ENCODE assay signal across 14 cellular contexts in genomic region chr9:127167560-127168326, GRCh38. TPM values are rescaled to one million over a fixed set of nuclear protein-coding genes. Genes with fewer than 3 reads are reported as not detected.
"Had no signal": no experiment of that assay in that cellular context is flagged by ENCODE, and none has a peak within 500 bp of the region (broad histone marks: within the 10 kb centered on the region; RNA-seq: fewer than 3 reads in every experiment).

No MANE protein-coding gene starts in this region.

- H3K4me3 Mint-ChIP-seq: activated CD8-positive, alpha-beta T cell treated with anti-CD3 and anti-CD28 coated beads for 36 hours; activated naive CD8-positive, alpha-beta T cell treated with anti-CD3 and anti-CD28 coated beads, Interleukin-2, amount 50 U/mL, for 24 hours; activated T-helper 1 cell treated with anti-CD3 and anti-CD28 coated beads, Interleukin-12 subunit alpha, Interleukin-12 subunit beta, Interleukin-2, Interleukin-4 antibody, amounts not matched to agents 30 ng/mL and 10 ng/mL and 1 ng/mL, durations not matched to agents 14 hours and 24 hours and 36 hours; nephron had no signal

- H3K36me3 ChIP-seq: breast epithelium, right lobe of liver had no signal

- H3K4me1 ChIP-seq: breast epithelium, psoas muscle, right lobe of liver had no signal

- H3K9me3 Mint-ChIP-seq: activated CD8-positive, alpha-beta T cell treated with anti-CD3 and anti-CD28 coated beads for 36 hours; activated naive CD8-positive, alpha-beta T cell treated with anti-CD3 and anti-CD28 coated beads, Interleukin-2, amount 50 U/mL, for 24 hours; activated T-helper 1 cell treated with anti-CD3 and anti-CD28 coated beads, Interleukin-12 subunit alpha, Interleukin-12 subunit beta, Interleukin-2, Interleukin-4 antibody, amounts not matched to agents 30 ng/mL and 10 ng/mL and 1 ng/mL, durations not matched to agents 14 hours and 24 hours and 36 hours; nephron had no signal

- H3K27ac ChIP-seq: breast epithelium, psoas muscle, right lobe of liver had no signal

- H3K4me3 ChIP-seq: breast epithelium, psoas muscle, right lobe of liver had no signal

- DNase-seq: activated CD4-positive, alpha-beta T cell treated with anti-CD3 and anti-CD28 coated beads for 1 hour; activated CD8-positive, alpha-beta T cell treated with anti-CD3 and anti-CD28 coated beads for 36 hours; activated naive CD8-positive, alpha-beta T cell treated with anti-CD3 and anti-CD28 coated beads, Interleukin-2, amount 50 U/mL, for 24 hours; cerebellar nuclear complex; effector CD8-positive, alpha-beta T cell; foreskin fibroblast; glutamatergic neuron; mesendoderm; occipital lobe had no signal

- H3K9me3 ChIP-seq: breast epithelium, psoas muscle, right lobe of liver had no signal

- ATAC-seq: activated CD8-positive, alpha-beta T cell treated with anti-CD3 and anti-CD28 coated beads for 36 hours; activated naive CD8-positive, alpha-beta T cell treated with anti-CD3 and anti-CD28 coated beads, Interleukin-2, amount 50 U/mL, for 24 hours; right lobe of liver had no signal

- H3K27me3 Mint-ChIP-seq: activated CD8-positive, alpha-beta T cell treated with anti-CD3 and anti-CD28 coated beads for 36 hours; activated naive CD8-positive, alpha-beta T cell treated with anti-CD3 and anti-CD28 coated beads, Interleukin-2, amount 50 U/mL, for 24 hours had no signal

- H3K27ac Mint-ChIP-seq: activated CD8-positive, alpha-beta T cell treated with anti-CD3 and anti-CD28 coated beads for 36 hours; activated naive CD8-positive, alpha-beta T cell treated with anti-CD3 and anti-CD28 coated beads, Interleukin-2, amount 50 U/mL, for 24 hours; activated T-helper 1 cell treated with anti-CD3 and anti-CD28 coated beads, Interleukin-12 subunit alpha, Interleukin-12 subunit beta, Interleukin-2, Interleukin-4 antibody, amounts not matched to agents 30 ng/mL and 10 ng/mL and 1 ng/mL, durations not matched to agents 14 hours and 24 hours and 36 hours; nephron had no signal

RNA-seq across cellular contexts. Expression of gene ANGPTL2, which starts 45.3 kb away (rescaled TPM):
- total RNA-seq: activated CD8-positive, alpha-beta T cell treated with anti-CD3 and anti-CD28 coated beads for 36 hours; activated T-helper 1 cell treated with anti-CD3 and anti-CD28 coated beads, Interleukin-12 subunit alpha, Interleukin-12 subunit beta, Interleukin-2, Interleukin-4 antibody, amounts not matched to agents 30 ng/mL and 10 ng/mL and 1 ng/mL, durations not matched to agents 14 hours and 24 hours and 36 hours had no signal
